In genomic region chr16:17229766-17230165, GRCh38 we compare ENCODE assay signal across 21 cellular contexts.
"Had no signal": no experiment of that assay in that cellular context is flagged by ENCODE, and none has a peak within 500 bp of the region (broad histone marks: within the 10 kb centered on the region; RNA-seq: fewer than 3 reads in every experiment).

No MANE protein-coding gene starts in this region.

- H3K27me3 Mint-ChIP-seq: progenitor cell of endocrine pancreas had no signal

- H3K9me3 ChIP-seq: esophagus muscularis mucosa, left lung, tibial nerve, uterus had no signal

- FAIRE-seq: astrocyte, bronchial epithelial cell, frontal cortex had no signal

- H3K4me3 Mint-ChIP-seq: activated T-cell treated with anti-CD3 and anti-CD28 coated beads, Interleukin-2, amount 50 U/mL, for 72 hours; neural crest cell had no signal

- H3K9me3 Mint-ChIP-seq: neural crest cell had no signal

- H3K27me3 ChIP-seq: esophagus muscularis mucosa, left lung, tibial nerve, uterus had no signal

- H3K4me1 ChIP-seq: uterus had no signal

- H3K4me3 ChIP-seq: esophagus muscularis mucosa, left lung, tibial nerve, uterus had no signal

- DNase-seq: activated effector memory CD4-positive, alpha-beta T cell treated with anti-CD3 and anti-CD28 coated beads, Interleukin-2, amount 50 U/mL, for 16 hours; activated naive CD4-positive, alpha-beta T cell treated with anti-CD3 and anti-CD28 coated beads, Interleukin-2, amount 50 U/mL, for 16 hours; activated T-cell treated with anti-CD3 and anti-CD28 coated beads, Interleukin-2, amount 50 U/mL, for 72 hours; effector CD4-positive, alpha-beta T cell; left lung; midbrain; stimulated activated CD4-positive, alpha-beta T cell treated with anti-CD3 and anti-CD28 coated beads, Interleukin-12 subunit alpha, Interleukin-12 subunit beta, amount 100 ng/mL, for 4 hours; stimulated activated CD4-positive, alpha-beta T cell treated with anti-CD3 and anti-CD28 coated beads, Interleukin-1b, Interleukin-23, amount 100 ng/mL, for 48 hours; stimulated activated CD8-positive, alpha-beta memory T cell treated with anti-CD3 and anti-CD28 coated beads, Interleukin-4, amount 100 ng/mL, for 48 hours; stimulated activated naive CD4-positive, alpha-beta T cell treated with Interleukin-2 at 50 U/mL for 16 hours; substantia nigra; T-helper 1 cell; T-helper 9 cell; uterus had no signal

- H3K36me3 ChIP-seq: left lung, tibial nerve, uterus had no signal

- H3K27ac ChIP-seq: esophagus muscularis mucosa, left lung, tibial nerve, uterus had no signal

- H3K27ac Mint-ChIP-seq: activated T-cell treated with anti-CD3 and anti-CD28 coated beads, Interleukin-2, amount 50 U/mL, for 72 hours; progenitor cell of endocrine pancreas had no signal

- ATAC-seq: activated T-cell treated with anti-CD3 and anti-CD28 coated beads, Interleukin-2, amount 50 U/mL, for 72 hours; left lung had no signal
